In genomic region chr11:121538054-121538453, GRCh38 we compare ENCODE assay signal across 13 cellular contexts.
A peak's percentile ranks its signal among the peaks of the same experiment; 100 is the strongest.
DNase-seq lines count a peak whose midpoint lies in the region; ATAC-seq and TF ChIP-seq lines count a peak whose summit lies in the region.
"Had no signal": no experiment of that assay in that cellular context is flagged by ENCODE, and none has a peak within 500 bp of the region (broad histone marks: within the 10 kb centered on the region; RNA-seq: fewer than 3 reads in every experiment).

No MANE protein-coding gene starts in this region.

- H3K23ac ChIP-seq in neuronal stem cell (ENCODE audit: low read depth, low read length, poor library complexity): no peak overlapping the region

- POLR2A ChIA-PET in HEK293T (lab: Yijun Ruan, JAX): no interaction called here

- H2AK5ac ChIP-seq in neuronal stem cell (ENCODE audit: low read depth, low read length): no peak overlapping the region

- no peaks in the 10 kb centered on the region for H4K20me1 ChIP-seq in BLaER1

- H3K4me1 ChIP-seq in BLaER1 (peaks cover 60% of the 10 kb centered on the region), neuronal stem cell (ENCODE audit: control insufficient read depth in 2 of 2, insufficient read depth in 1 of 2, low read depth in 1 of 2, low read length in 2 of 2) (no peaks in the 10 kb centered on the region)

- H3K4me3 ChIP-seq in BLaER1: peak overlapping the region; percentile 14; the same call in 1 of the 2 replicates
- H3K4me3 ChIP-seq in neuronal stem cell (ENCODE audit: low read length in 2 of 2): no peak overlapping the region

- H3K27ac ChIP-seq in BLaER1: no peak overlapping the region
- no peak overlapping the region for H3K27ac ChIP-seq in neuronal stem cell (replicated peaks; ENCODE audit: low read length)

- H3K4me2 ChIP-seq in BLaER1 (peak overlapping the region; percentile 58), neuronal stem cell (ENCODE audit: insufficient read depth, low read length, poor library complexity, severe bottlenecking) (no peak overlapping the region)

- no peak for DNase-seq in HEK293T (ENCODE audit: extremely low spot score)
- no peak for DNase-seq in OCI-M2 (lab: John Stamatoyannopoulos, UW; ENCODE audit: unreplicated experiment)
- no peak for DNase-seq in neuronal stem cell (ENCODE audit: low spot score)
- DNase-seq: BE2C; NCI-H524 treated with DMSO at 0.1 percent for 48 hours; nephron progenitor cell; stimulated activated CD4-positive, alpha-beta T cell treated with anti-CD3 and anti-CD28 coated beads, Interleukin-4, amount 100 ng/mL, for 4 hours; trophoblast cell had no signal

- no peak overlapping the region for H2BK5ac ChIP-seq in neuronal stem cell (ENCODE audit: low read length)

- H3K27me3 ChIP-seq in BLaER1 (no peaks in the 10 kb centered on the region), neuronal stem cell (ENCODE audit: control insufficient read depth in 3 of 3, insufficient read depth in 3 of 3, low read depth in 1 of 3, low read length in 3 of 3) (no peaks in the 10 kb centered on the region)
- H3K27me3 ChIP-seq: BE2C had no signal

- H3K18ac ChIP-seq in neuronal stem cell (ENCODE audit: low read length): no peak overlapping the region

- H2BK15ac ChIP-seq in neuronal stem cell (ENCODE audit: low read length): no peak overlapping the region

- no peak overlapping the region for H4K8ac ChIP-seq in neuronal stem cell (ENCODE audit: low read depth, low read length)

- WGBS in neuronal stem cell (ENCODE audit: extremely low coverage in 2 of 2, insufficient read length in 2 of 2, insufficient replicate concordance in 1 of 2), 2 donors: no CpG with 5 or more reads among the region's 1 CpG

- H4K91ac ChIP-seq in neuronal stem cell (ENCODE audit: low read depth, low read length, poor library complexity): no peak overlapping the region

- H2BK120ac ChIP-seq in neuronal stem cell (ENCODE audit: low read depth, low read length): no peak overlapping the region

- H3K4ac ChIP-seq in neuronal stem cell (ENCODE audit: low read length): no peak overlapping the region

- CTCF ChIA-PET in HEK293T (lab: Yijun Ruan, JAX): no interaction called here

- no peak overlapping the region for H2BK12ac ChIP-seq in neuronal stem cell (ENCODE audit: low read length)

- ATAC-seq in GM18511 (IDR thresholded peaks at IDR 0.05; ENCODE audit: unreplicated experiment) (peak; percentile 90), GM21737 (IDR thresholded peaks at IDR 0.05; ENCODE audit: unreplicated experiment) (peak; percentile 78), HG03565 (IDR thresholded peaks at IDR 0.05; ENCODE audit: unreplicated experiment) (peak; percentile 65), GM19397 (IDR thresholded peaks at IDR 0.05; ENCODE audit: unreplicated experiment) (no peak)

- H2AFZ ChIP-seq in neuronal stem cell (ENCODE audit: low read length): no peak overlapping the region

- H3K79me1 ChIP-seq in neuronal stem cell (ENCODE audit: low read depth, low read length): no peaks in the 10 kb centered on the region

- H3K9me3 ChIP-seq in BLaER1 (peaks cover 4% of the 10 kb centered on the region; the same call in 1 of the 2 replicates), neuronal stem cell (replicated peaks in 1 of 2; ENCODE audit: control insufficient read depth in 2 of 2, insufficient read depth in 1 of 2, low read depth in 1 of 2, low read length in 2 of 2) (no peaks in the 10 kb centered on the region)
- H3K9me3 ChIP-seq: BE2C had no signal

- no peak overlapping the region for H3K14ac ChIP-seq in neuronal stem cell (ENCODE audit: low read length)

- H3K36me3 ChIP-seq in BLaER1 (no peaks in the 10 kb centered on the region), neuronal stem cell (replicated peaks in 1 of 2; ENCODE audit: control insufficient read depth in 2 of 2, insufficient read depth in 2 of 2, low read length in 2 of 2) (peaks cover 0 to 11% of the 10 kb centered on the region in 2 donors)
- H3K36me3 ChIP-seq: BE2C had no signal

- H3K9ac ChIP-seq in BLaER1 (no peak overlapping the region), neuronal stem cell (ENCODE audit: low read depth, low read length, poor library complexity) (no peak overlapping the region)

TF ChIP-seq in HEK293T, 16 proteins besides CTCF, POLR2A, EP300 and RAD21:
- TF ChIP-seq BHLHE40 (IDR thresholded peaks at IDR 0.05; ENCODE audit: borderline replicate concordance) (no peak), ZNF384 (IDR thresholded peaks at IDR 0.05) (no peak), ELF4 (IDR thresholded peaks at IDR 0.05) (no peak), NFRKB (IDR thresholded peaks at IDR 0.05) (no peak), CTBP1 (IDR thresholded peaks at IDR 0.05; ENCODE audit: borderline replicate concordance) (no peak), SP1 (IDR thresholded peaks at IDR 0.05) (no peak), TARDBP (IDR thresholded peaks at IDR 0.05) (no peak), LEF1 (IDR thresholded peaks at IDR 0.05; ENCODE audit: borderline replicate concordance) (no peak), ARNT (IDR thresholded peaks at IDR 0.05) (no peak), PKNOX1 (IDR thresholded peaks at IDR 0.05) (no peak), FOXM1 (IDR thresholded peaks at IDR 0.05; ENCODE audit: borderline replicate concordance) (no peak)
